In genomic region chr2:37775908-37776250, GRCh38 we compare ENCODE assay signal across 12 cellular contexts.
DNase-seq lines count a peak whose midpoint lies in the region; ATAC-seq and TF ChIP-seq lines count a peak whose summit lies in the region.
"Had no signal": no experiment of that assay in that cellular context is flagged by ENCODE, and none has a peak within 500 bp of the region (broad histone marks: within the 10 kb centered on the region; RNA-seq: fewer than 3 reads in every experiment).

No MANE protein-coding gene starts in this region.

- peaks cover 33% of the 10 kb centered on the region for H3K9me3 Mint-ChIP-seq in WTC11
- H3K9me3 Mint-ChIP-seq: CD8-positive, alpha-beta T cell had no signal

- no CpG with 5 or more reads among the region's 3 CpGs for WGBS in gastroesophageal sphincter (ENCODE audit: low coverage in 1 of 2), 2 donors

- DNase-seq in GM03348 (ENCODE audit: low spot score) (peak; percentile 68), WTC11 (ENCODE audit: low spot score) (no peak), retina (peak; percentile 10), NCI-H526 treated with DMSO at 0.1 percent for 48 hours (lab: John Stamatoyannopoulos, UW) (no peak), HUDEP-2 (lab: John Stamatoyannopoulos, UW; ENCODE audit: unreplicated experiment in 76 of 76) (no peak), SK-N-DZ (ENCODE audit: low spot score) (no peak)
- DNase-seq: activated CD8-positive, alpha-beta memory T cell treated with anti-CD3 and anti-CD28 coated beads, Interleukin-2, amount 50 U/mL, for 48 hours; CD8-positive, alpha-beta T cell; NCI-H2029 treated with DMSO at 0.1 percent for 48 hours; thyroid gland had no signal

- peak overlapping the region; percentile 54; the same call in 1 of the 2 replicates for H3K27ac Mint-ChIP-seq in WTC11
- H3K27ac Mint-ChIP-seq: CD8-positive, alpha-beta T cell had no signal

- TF ChIP-seq CTCF in WTC11 (IDR thresholded peaks at IDR 0.05) (no peak), gastroesophageal sphincter (IDR thresholded peaks at IDR 0.05) (no peak)

- no peak for TF ChIP-seq EP300 in gastroesophageal sphincter (IDR thresholded peaks at IDR 0.05)

- H3K4me3 Mint-ChIP-seq in WTC11, result no peak overlapping the region
- H3K4me3 Mint-ChIP-seq: CD8-positive, alpha-beta T cell had no signal

- no peaks in the 10 kb centered on the region for H3K36me3 ChIP-seq in gastroesophageal sphincter
- H3K36me3 ChIP-seq: thyroid gland had no signal

- no peak for TF ChIP-seq POLR2A in gastroesophageal sphincter (IDR thresholded peaks at IDR 0.05)

- peaks cover 15% of the 10 kb centered on the region for H3K36me3 Mint-ChIP-seq in WTC11
- H3K36me3 Mint-ChIP-seq: CD8-positive, alpha-beta T cell had no signal

- no peaks in the 10 kb centered on the region for H3K27me3 Mint-ChIP-seq in WTC11 (ENCODE audit: low read depth)

- H3K4me3 ChIP-seq in gastroesophageal sphincter, result no peak overlapping the region
- H3K4me3 ChIP-seq: thyroid gland had no signal

- ATAC-seq in WTC11, result peak; percentile 63; the same call in 1 of the 2 replicates
- peak; percentile 61 for ATAC-seq in gastroesophageal sphincter
- ATAC-seq in HG02884 (IDR thresholded peaks at IDR 0.05; ENCODE audit: unreplicated experiment), result no peak
- ATAC-seq: CD8-positive, alpha-beta T cell had no signal

- peaks cover 15% of the 10 kb centered on the region for H3K4me1 Mint-ChIP-seq in WTC11

- H3K9me3 ChIP-seq in gastroesophageal sphincter, result no peaks in the 10 kb centered on the region
- H3K9me3 ChIP-seq: thyroid gland had no signal

- no peaks in the 10 kb centered on the region for H3K27me3 ChIP-seq in gastroesophageal sphincter
- H3K27me3 ChIP-seq: thyroid gland had no signal

- CTCF ChIA-PET in WTC11 (lab: Charles Lee), result interaction anchor here (1.1 to 1.2 kb wide), 2 partner anchors 104 to 362 kb away, joined by 3 to 5 read pairs; no protein-coding TSS in a partner anchor

- peaks cover 7 to 99% (median 21%) of the 10 kb centered on the region in 3 donors for H3K4me1 ChIP-seq in gastroesophageal sphincter

- H3K27ac ChIP-seq in gastroesophageal sphincter, result peak overlapping the region; percentile 70 to 84 (median 82)
- H3K27ac ChIP-seq: thyroid gland had no signal

- POLR2A ChIA-PET in WTC11 (lab: Charles Lee), result interaction anchor here (0.7 kb wide), 3 partner anchors 17 to 1268 kb away, joined by 3 read pairs; no protein-coding TSS in a partner anchor

TF ChIP-seq in WTC11, 78 proteins besides CTCF, POLR2A, EP300 and RAD21 (continues in another document):
- no peak for TF ChIP-seq FOXJ3 (CRISPR knock-in tag; IDR thresholded peaks at IDR 0.05; ENCODE audit: borderline replicate concordance)
- TF ChIP-seq CREM (CRISPR knock-in tag; IDR thresholded peaks at IDR 0.05), result no peak
- TF ChIP-seq ETV6 (CRISPR knock-in tag; IDR thresholded peaks at IDR 0.05), result no peak
- no peak for TF ChIP-seq ZNF219 (CRISPR knock-in tag; IDR thresholded peaks at IDR 0.05; ENCODE audit: borderline replicate concordance)
- TF ChIP-seq ZNF281 (CRISPR knock-in tag; IDR thresholded peaks at IDR 0.05), result no peak
- TF ChIP-seq ZNF317 (CRISPR knock-in tag; IDR thresholded peaks at IDR 0.05; ENCODE audit: borderline replicate concordance, low read depth), result no peak
- no peak for TF ChIP-seq ATF1 (CRISPR knock-in tag; IDR thresholded peaks at IDR 0.05)
- no peak for TF ChIP-seq ATF6 (CRISPR knock-in tag; IDR thresholded peaks at IDR 0.05)
- TF ChIP-seq CBFB (CRISPR knock-in tag; IDR thresholded peaks at IDR 0.05; ENCODE audit: low read depth), result no peak
- no peak for TF ChIP-seq ZNF121 (CRISPR knock-in tag; IDR thresholded peaks at IDR 0.05)
- TF ChIP-seq, protein P1, sequence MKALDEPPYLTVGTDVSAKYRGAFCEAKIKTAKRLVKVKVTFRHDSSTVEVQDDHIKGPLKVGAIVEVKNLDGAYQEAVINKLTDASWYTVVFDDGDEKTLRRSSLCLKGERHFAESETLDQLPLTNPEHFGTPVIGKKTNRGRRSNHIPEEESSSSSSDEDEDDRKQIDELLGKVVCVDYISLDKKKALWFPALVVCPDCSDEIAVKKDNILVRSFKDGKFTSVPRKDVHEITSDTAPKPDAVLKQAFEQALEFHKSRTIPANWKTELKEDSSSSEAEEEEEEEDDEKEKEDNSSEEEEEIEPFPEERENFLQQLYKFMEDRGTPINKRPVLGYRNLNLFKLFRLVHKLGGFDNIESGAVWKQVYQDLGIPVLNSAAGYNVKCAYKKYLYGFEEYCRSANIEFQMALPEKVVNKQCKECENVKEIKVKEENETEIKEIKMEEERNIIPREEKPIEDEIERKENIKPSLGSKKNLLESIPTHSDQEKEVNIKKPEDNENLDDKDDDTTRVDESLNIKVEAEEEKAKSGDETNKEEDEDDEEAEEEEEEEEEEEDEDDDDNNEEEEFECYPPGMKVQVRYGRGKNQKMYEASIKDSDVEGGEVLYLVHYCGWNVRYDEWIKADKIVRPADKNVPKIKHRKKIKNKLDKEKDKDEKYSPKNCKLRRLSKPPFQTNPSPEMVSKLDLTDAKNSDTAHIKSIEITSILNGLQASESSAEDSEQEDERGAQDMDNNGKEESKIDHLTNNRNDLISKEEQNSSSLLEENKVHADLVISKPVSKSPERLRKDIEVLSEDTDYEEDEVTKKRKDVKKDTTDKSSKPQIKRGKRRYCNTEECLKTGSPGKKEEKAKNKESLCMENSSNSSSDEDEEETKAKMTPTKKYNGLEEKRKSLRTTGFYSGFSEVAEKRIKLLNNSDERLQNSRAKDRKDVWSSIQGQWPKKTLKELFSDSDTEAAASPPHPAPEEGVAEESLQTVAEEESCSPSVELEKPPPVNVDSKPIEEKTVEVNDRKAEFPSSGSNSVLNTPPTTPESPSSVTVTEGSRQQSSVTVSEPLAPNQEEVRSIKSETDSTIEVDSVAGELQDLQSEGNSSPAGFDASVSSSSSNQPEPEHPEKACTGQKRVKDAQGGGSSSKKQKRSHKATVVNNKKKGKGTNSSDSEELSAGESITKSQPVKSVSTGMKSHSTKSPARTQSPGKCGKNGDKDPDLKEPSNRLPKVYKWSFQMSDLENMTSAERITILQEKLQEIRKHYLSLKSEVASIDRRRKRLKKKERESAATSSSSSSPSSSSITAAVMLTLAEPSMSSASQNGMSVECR (CRISPR knock-in tag; IDR thresholded peaks at IDR 0.05; ENCODE audit: borderline replicate concordance), result no peak
- no peak for TF ChIP-seq ZNF138 (CRISPR knock-in tag; conservative IDR thresholded peaks at IDR 0.05)
- no peak for TF ChIP-seq E2F4 (CRISPR knock-in tag; IDR thresholded peaks at IDR 0.05; ENCODE audit: borderline replicate concordance, low read depth)

Comparison
In these comparisons a context has a peak if more than half of its experiments do, and no peak if none do; other contexts are left out.
1. DNase-seq: peak in GM03348 (single experiment) and retina (single experiment); none in WTC11 (single experiment), NCI-H526 treated with DMSO at 0.1 percent for 48 hours (single experiment), HUDEP-2 (0 of 76) and SK-N-DZ (single experiment).